In genomic region chr17:81651692-81652091, GRCh38 we compare ENCODE assay signal across 10 cellular contexts. TPM values are rescaled to one million over a fixed set of nuclear protein-coding genes. Genes with fewer than 3 reads are reported as not detected.
A peak's percentile ranks its signal among the peaks of the same experiment; 100 is the strongest.
DNase-seq lines count a peak whose midpoint lies in the region; ATAC-seq lines count a peak whose summit lies in the region.
"Had no signal": no experiment of that assay in that cellular context is flagged by ENCODE, and none has a peak within 500 bp of the region (broad histone marks: within the 10 kb centered on the region; RNA-seq: fewer than 3 reads in every experiment).

No MANE protein-coding gene starts in this region.

- no peak for ATAC-seq in HG03439 (IDR thresholded peaks at IDR 0.05; ENCODE audit: unreplicated experiment)

- peak; percentile 12 for DNase-seq in NCI-H146 (lab: John Stamatoyannopoulos, UW)
- no peak for DNase-seq in NCI-H146 treated with DMSO at 0.1 percent for 48 hours (lab: John Stamatoyannopoulos, UW; ENCODE audit: unreplicated experiment)
- peak; percentile 57 for DNase-seq in NCI-H69 (lab: John Stamatoyannopoulos, UW)
- peak; percentile 16 for DNase-seq in dedifferentiated amniotic fluid mesenchymal stem cell (ENCODE audit: extremely low spot score)
- peak; percentile 77 for DNase-seq in renal cortical epithelial cell (ENCODE audit: low read depth)
- DNase-seq in GF-D8 (lab: John Stamatoyannopoulos, UW), result no peak
- no peak for DNase-seq in dermis blood vessel endothelial cell
- DNase-seq: NCI-H2107; stimulated activated CD4-positive, alpha-beta T cell treated with anti-CD3 and anti-CD28 coated beads, Interleukin-4, amount 100 ng/mL, for 24 hours had no signal

RNA-seq across cellular contexts. Expression of gene PDE6G, which starts 4.7 kb away (rescaled TPM):
- total RNA-seq in renal cortical epithelial cell, result not detected in 2 replicates
- 3.4 and 4.1 TPM in 2 replicates for total RNA-seq in dermis blood vessel endothelial cell

RNA-seq across cellular contexts. Expression of gene TSPAN10, which starts 14.7 kb away (rescaled TPM):
- total RNA-seq in renal cortical epithelial cell (0.87 and 2.3 TPM in 2 replicates), dermis blood vessel endothelial cell (0.68 and 1.3 TPM in 2 replicates)

RNA-seq across cellular contexts. Expression of gene OXLD1, which starts 14.7 kb away (rescaled TPM):
- 22.6 and 34.6 TPM in 2 replicates for total RNA-seq in renal cortical epithelial cell
- 25.2 and 45.1 TPM in 2 replicates for total RNA-seq in dermis blood vessel endothelial cell

RNA-seq across cellular contexts. Expression of gene NPLOC4, which starts 14.8 kb away (rescaled TPM):
- total RNA-seq in renal cortical epithelial cell (72.9 and 84.6 TPM in 2 replicates), dermis blood vessel endothelial cell (83.9 and 124 TPM in 2 replicates)

RNA-seq across cellular contexts. Expression of gene CCDC137, which starts 14.8 kb away (rescaled TPM):
- total RNA-seq in renal cortical epithelial cell, result 9.0 and 11.9 TPM in 2 replicates
- total RNA-seq in dermis blood vessel endothelial cell, result 11.1 and 14.1 TPM in 2 replicates

Comparison
In these comparisons a context has a peak if more than half of its experiments do, and no peak if none do; other contexts are left out.
1. DNase-seq: peak in NCI-H146 (single experiment), NCI-H69 (single experiment), dedifferentiated amniotic fluid mesenchymal stem cell (single experiment) and renal cortical epithelial cell (single experiment); none in NCI-H146 treated with DMSO at 0.1 percent for 48 hours (single experiment), GF-D8 (single experiment) and dermis blood vessel endothelial cell (single experiment).